8 cellular contexts compared by ENCODE assay signal in genomic region chr12:67515679-67516363, GRCh38.
DNase-seq lines count a peak whose midpoint lies in the region; ATAC-seq and TF ChIP-seq lines count a peak whose summit lies in the region.

No MANE protein-coding gene starts in this region.

- H3K4me1 ChIP-seq in smooth muscle cell (ENCODE audit: low read depth), result peaks cover 11% of the 10 kb centered on the region

- TF ChIP-seq CTCF in activated B cell treated with CpG ODN at 0.5 μM for 24 hours (IDR thresholded peaks at IDR 0.05) (no peak), progenitor cell of endocrine pancreas (IDR thresholded peaks at IDR 0.05; ENCODE audit: unreplicated experiment) (no peak), smooth muscle cell (IDR thresholded peaks at IDR 0.05; ENCODE audit: borderline replicate concordance, insufficient read depth, poor library complexity, severe bottlenecking) (no peak)

- ATAC-seq in GM18867 (IDR thresholded peaks at IDR 0.05; ENCODE audit: unreplicated experiment) (peak; percentile 89), GM21786 (IDR thresholded peaks at IDR 0.05; ENCODE audit: unreplicated experiment) (peak; percentile 92), activated B cell treated with CpG ODN at 0.5 μM for 24 hours (ENCODE audit: low read depth) (no peak), HG03521 (IDR thresholded peaks at IDR 0.05; ENCODE audit: unreplicated experiment) (no peak)

- 86% methylated on average over 10 of the region's 10 CpGs for WGBS in smooth muscle cell (ENCODE audit: low lambda C conversion rate)

- H3K27ac Mint-ChIP-seq in activated B cell treated with CpG ODN at 0.5 μM for 24 hours, result peak overlapping the region; percentile 13
- peak overlapping the region; percentile 71 for H3K27ac Mint-ChIP-seq in progenitor cell of endocrine pancreas

- H3K4me2 ChIP-seq in smooth muscle cell, result no peak overlapping the region

- no peaks in the 10 kb centered on the region for H3K9me3 ChIP-seq in smooth muscle cell (replicated peaks; ENCODE audit: low read depth)

- H3K4me1 Mint-ChIP-seq in activated B cell treated with CpG ODN at 0.5 μM for 24 hours (peaks cover 18% of the 10 kb centered on the region), progenitor cell of endocrine pancreas (ENCODE audit: low read depth) (peaks cover 19% of the 10 kb centered on the region)

- POLR2A ChIA-PET in activated B cell treated with CpG ODN at 0.5 μM for 24 hours (lab: Charles Lee), result no interaction called here

- intact Hi-C loops in activated B cell treated with CpG ODN at 0.5 μM for 24 hours (cut with micrococcal nuclease), result no loop called here

- no peaks in the 10 kb centered on the region for H3K36me3 ChIP-seq in smooth muscle cell (ENCODE audit: low read depth)

- H3K36me3 Mint-ChIP-seq in activated B cell treated with CpG ODN at 0.5 μM for 24 hours (ENCODE audit: low read depth) (no peaks in the 10 kb centered on the region), progenitor cell of endocrine pancreas (ENCODE audit: insufficient read depth) (no peaks in the 10 kb centered on the region)

- H3K9ac ChIP-seq in smooth muscle cell (ENCODE audit: low read depth), result no peak overlapping the region

- no peaks in the 10 kb centered on the region for H3F3A ChIP-seq in smooth muscle cell (ENCODE audit: low read depth)

- H3K4me3 Mint-ChIP-seq in activated B cell treated with CpG ODN at 0.5 μM for 24 hours (no peak overlapping the region), progenitor cell of endocrine pancreas (ENCODE audit: low read depth) (no peak overlapping the region)

- H3K79me2 ChIP-seq in smooth muscle cell (ENCODE audit: low read depth), result no peaks in the 10 kb centered on the region

- no peaks in the 10 kb centered on the region for H3K27me3 ChIP-seq in smooth muscle cell (ENCODE audit: low read depth)

- H3K27me3 Mint-ChIP-seq in activated B cell treated with CpG ODN at 0.5 μM for 24 hours (peaks cover 9% of the 10 kb centered on the region), progenitor cell of endocrine pancreas (peaks cover 12% of the 10 kb centered on the region)

- CTCF ChIA-PET in activated B cell treated with CpG ODN at 0.5 μM for 24 hours (lab: Charles Lee), result no interaction called here

- no peak overlapping the region for H3K27ac ChIP-seq in smooth muscle cell (ENCODE audit: low read depth)

- no peak overlapping the region for H2AFZ ChIP-seq in smooth muscle cell (ENCODE audit: low read depth)

- peak; percentile 48 for DNase-seq in NCI-H1092 (lab: John Stamatoyannopoulos, UW)
- DNase-seq in activated B cell treated with CpG ODN at 0.5 μM for 24 hours, result no peak
- no peak for DNase-seq in progenitor cell of endocrine pancreas (ENCODE audit: low spot score, unreplicated experiment)
- no peak for DNase-seq in Kasumi-1 (lab: John Stamatoyannopoulos, UW)
- no peak for DNase-seq in smooth muscle cell (lab: John Stamatoyannopoulos, UW; ENCODE audit: unreplicated experiment)

- H3K9me3 Mint-ChIP-seq in activated B cell treated with CpG ODN at 0.5 μM for 24 hours (no peaks in the 10 kb centered on the region), progenitor cell of endocrine pancreas (ENCODE audit: low read depth) (no peaks in the 10 kb centered on the region)

- no peak overlapping the region for H3K4me3 ChIP-seq in smooth muscle cell

- H4K20me1 ChIP-seq in smooth muscle cell (ENCODE audit: low read depth), result no peaks in the 10 kb centered on the region

Comparison
In these comparisons a context has a peak if more than half of its experiments do, and no peak if none do; other contexts are left out.
1. ATAC-seq: peak in GM18867 (single experiment) and GM21786 (single experiment); none in activated B cell treated with CpG ODN at 0.5 μM for 24 hours (single experiment) and HG03521 (single experiment).